ENCODE assay signal across 16 cellular contexts in the genomic region with DNA sequence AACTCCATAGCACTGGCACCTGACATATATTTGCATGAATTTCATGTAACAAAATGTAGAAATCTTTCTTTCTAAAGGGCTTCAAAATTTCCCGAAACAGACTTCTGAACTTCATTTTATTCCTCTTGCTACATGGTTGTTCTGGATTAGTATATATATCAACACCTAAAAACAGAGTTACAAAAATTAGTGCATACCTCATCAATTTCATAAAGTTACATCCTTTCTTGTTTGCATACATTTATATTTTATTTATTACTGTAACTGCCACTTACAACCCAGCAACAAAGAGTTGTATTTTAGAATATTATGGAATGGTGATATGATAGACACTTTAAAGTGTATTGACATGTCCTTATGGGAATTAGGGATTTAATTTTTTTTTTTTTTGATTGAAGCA. TPM values are rescaled to one million over a fixed set of nuclear protein-coding genes. Genes with fewer than 3 reads are reported as not detected.
DNase-seq lines count a peak whose midpoint lies in the region; TF ChIP-seq lines count a peak whose summit lies in the region.
"Had no signal": no experiment of that assay in that cellular context is flagged by ENCODE, and none has a peak within 500 bp of the region (broad histone marks: within the 10 kb centered on the region; RNA-seq: fewer than 3 reads in every experiment).

No MANE protein-coding gene starts in this region.

- H3K4me3 ChIP-seq in KMS-11 (IDR thresholded peaks at IDR 0.05; ENCODE audit: insufficient read depth, low read depth, low read length) (no peak overlapping the region), kidney epithelial cell (ENCODE audit: low read depth, low read length) (peak overlapping the region; percentile 76), uterus (no peak overlapping the region)
- H3K4me3 ChIP-seq: HAP-1 had no signal

- no peaks in the 10 kb centered on the region for H3K9me3 Mint-ChIP-seq in MCF 10A (ENCODE audit: unreplicated experiment)

- peak overlapping the region; percentile 96 for H3K27ac Mint-ChIP-seq in MCF 10A (ENCODE audit: low read depth, unreplicated experiment)
- H3K27ac Mint-ChIP-seq: activated CD8-positive, alpha-beta memory T cell treated with anti-CD3 and anti-CD28 coated beads, Interleukin-2, amount 10 ng/mL, durations not matched to agents 7 days and 5 days had no signal

- H3K36me3 Mint-ChIP-seq in MCF 10A (ENCODE audit: insufficient read depth, unreplicated experiment): no peaks in the 10 kb centered on the region
- H3K36me3 Mint-ChIP-seq: activated CD8-positive, alpha-beta memory T cell treated with anti-CD3 and anti-CD28 coated beads, Interleukin-2, amount 10 ng/mL, durations not matched to agents 7 days and 5 days had no signal

- H3K9ac ChIP-seq in KMS-11: peak overlapping the region; percentile 92; the same call in 1 of the 2 replicates

- TF ChIP-seq CTCF in KMS-11 (conservative IDR thresholded peaks at IDR 0.05; ENCODE audit: low read depth, low read length) (no peak; the same call in 1 of the 2 replicates), MCF 10A (IDR thresholded peaks at IDR 0.05; ENCODE audit: unreplicated experiment) (no peak), kidney epithelial cell (IDR thresholded peaks at IDR 0.05; ENCODE audit: insufficient read depth, low read length, poor library complexity, severe bottlenecking) (no peak), uterus (IDR thresholded peaks at IDR 0.05) (no peak)

- H3K36me3 ChIP-seq in KMS-11 (ENCODE audit: insufficient read depth) (no peaks in the 10 kb centered on the region), kidney epithelial cell (ENCODE audit: control insufficient read depth, insufficient read depth, low read length) (no peaks in the 10 kb centered on the region), uterus (no peaks in the 10 kb centered on the region)
- H3K36me3 ChIP-seq: HAP-1, WERI-Rb-1 had no signal

- peaks cover 10% of the 10 kb centered on the region for H3K4me1 Mint-ChIP-seq in MCF 10A (ENCODE audit: insufficient read depth, unreplicated experiment)

- no peak for DNase-seq in MCF 10A (ENCODE audit: unreplicated experiment)
- DNase-seq in kidney epithelial cell (ENCODE audit: low read depth): no peak
- no peak for DNase-seq in uterus
- DNase-seq in effector CD8-positive, alpha-beta T cell (lab: John Stamatoyannopoulos, UW): no peak
- no peak for DNase-seq in activated CD4-positive, CD25-positive, alpha-beta regulatory T cell treated with anti-CD3 and anti-CD28 coated beads, Interleukin-2, amount 50 U/mL, for 72 hours
- DNase-seq in NCI-H2227 treated with DMSO at 0.1 percent for 48 hours (lab: John Stamatoyannopoulos, UW): no peak
- DNase-seq: activated CD8-positive, alpha-beta memory T cell treated with anti-CD3 and anti-CD28 coated beads, Interleukin-2, amount 10 ng/mL, durations not matched to agents 7 days and 5 days; DND-41; dorsolateral prefrontal cortex; foreskin fibroblast; occipital lobe; stimulated activated naive CD4-positive, alpha-beta T cell treated with Interleukin-2 at 50 U/mL for 16 hours had no signal

- H3K4me1 ChIP-seq in KMS-11 (ENCODE audit: low read depth, poor library complexity, severe bottlenecking): peaks cover 29% of the 10 kb centered on the region
- H3K4me1 ChIP-seq in uterus: no peaks in the 10 kb centered on the region

- no peaks in the 10 kb centered on the region for H4K20me1 ChIP-seq in KMS-11 (ENCODE audit: insufficient read depth)

- CTCF ChIA-PET in MCF 10A (lab: Yijun Ruan, JAX): interaction anchor here (0.6 to 3.8 kb wide), 8 partner anchors 15 to 275 kb away, joined by 3 to 54 read pairs (median 4); no protein-coding TSS in a partner anchor

- peaks cover 32% of the 10 kb centered on the region for H3K79me2 ChIP-seq in KMS-11 (ENCODE audit: insufficient read depth, low read depth)

- no TSS peak for BruUV-seq in MCF 10A (replicated peaks; lab: Mats Ljungman, UMichigan)

- H3K4me3 Mint-ChIP-seq in MCF 10A (ENCODE audit: unreplicated experiment): peak overlapping the region; percentile 81
- H3K4me3 Mint-ChIP-seq: activated CD8-positive, alpha-beta memory T cell treated with anti-CD3 and anti-CD28 coated beads, Interleukin-2, amount 10 ng/mL, durations not matched to agents 7 days and 5 days had no signal

- TF ChIP-seq POLR2A in uterus (IDR thresholded peaks at IDR 0.05): no peak

- H2AFZ ChIP-seq in KMS-11 (ENCODE audit: low read depth): 0 out of 2 replicates have a peak overlapping the region, but pooled peaks have one; percentile 53

- POLR2A ChIA-PET in MCF 10A (lab: Yijun Ruan, JAX): interaction anchor here (1.3 to 10.3 kb wide), 12 partner anchors 12 to 620 kb away, joined by 6 to 505 read pairs (median 18); a partner anchor contains a TSS

- H3K4me2 ChIP-seq in KMS-11: peak overlapping the region; percentile 81

- no peaks in the 10 kb centered on the region for H3K9me3 ChIP-seq in uterus
- H3K9me3 ChIP-seq: HAP-1 had no signal

- H3K27ac ChIP-seq in KMS-11 (peak overlapping the region; percentile 96), uterus (peak overlapping the region; percentile 88 to 96)
- H3K27ac ChIP-seq: C4-2B, WERI-Rb-1 had no signal

- H3K27me3 Mint-ChIP-seq in MCF 10A (ENCODE audit: insufficient read depth, unreplicated experiment): no peaks in the 10 kb centered on the region

- intact Hi-C loops in MCF 10A (cut with micrococcal nuclease): loop anchor here (1.0 to 10.0 kb wide), 3 partner anchors 80 to 576 kb away; no protein-coding TSS in a partner anchor
- intact Hi-C loops in uterus (cut with DNase I; ENCODE audit: low total_unique reads): no loop called here

- H3K27me3 ChIP-seq in KMS-11 (ENCODE audit: insufficient read depth, low read depth) (no peaks in the 10 kb centered on the region), kidney epithelial cell (ENCODE audit: control insufficient read depth, insufficient read depth, low read length) (no peaks in the 10 kb centered on the region), uterus (no peaks in the 10 kb centered on the region)
- H3K27me3 ChIP-seq: dorsolateral prefrontal cortex had no signal

RNA-seq across cellular contexts. Expression of a gene that starts 2.0 kb away (rescaled TPM):
- total RNA-seq in MCF 10A (2022) (25.0 and 38.1 TPM in 2 replicates), kidney epithelial cell (104 and 106 TPM in 2 replicates), uterus (10 to 100 TPM in 3 of 4 donors, 1 to 10 TPM in 1; 9.1 to 74.8 (median 27.6) TPM)
